Comparison of ENCODE assay signal across 8 cellular contexts in the genomic region with DNA sequence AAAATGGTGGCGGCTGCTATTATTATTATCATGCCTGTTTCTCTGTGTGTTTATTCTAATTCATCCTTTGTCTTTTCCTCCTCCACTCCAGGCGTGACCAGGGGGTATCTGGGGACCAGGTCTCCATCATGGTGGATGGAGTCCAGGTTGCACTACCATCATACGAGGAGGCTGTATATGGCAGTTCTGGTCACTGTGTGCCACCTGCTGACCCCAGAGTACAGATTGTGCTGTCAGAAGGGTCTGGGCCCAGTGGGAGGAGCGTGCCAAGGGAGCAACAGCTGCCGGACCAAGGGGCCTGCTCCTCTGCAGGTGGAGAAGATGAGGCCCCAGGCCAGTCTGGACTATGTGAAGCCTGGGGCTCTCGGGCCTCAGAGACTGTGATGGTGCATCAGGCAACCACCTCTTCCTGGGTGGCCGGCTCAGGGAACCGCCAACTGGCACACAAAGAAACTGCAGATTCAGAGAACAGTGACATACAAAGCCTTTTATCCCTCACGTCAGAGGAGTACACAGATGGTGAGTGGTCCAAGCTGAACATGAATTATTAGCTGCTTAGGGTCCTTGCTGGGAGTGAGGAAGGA. TPM values are rescaled to one million over a fixed set of nuclear protein-coding genes. Genes with fewer than 3 reads are reported as not detected.
A peak's percentile ranks its signal among the peaks of the same experiment; 100 is the strongest.
DNase-seq lines count a peak whose midpoint lies in the region; ATAC-seq and TF ChIP-seq lines count a peak whose summit lies in the region.

No MANE protein-coding gene starts in this region.

- H3K4me3 ChIP-seq in cardiac muscle cell (no peak overlapping the region), ectodermal cell (ENCODE audit: insufficient read depth, low read depth, low read length) (no peak overlapping the region), mesenchymal stem cell (ENCODE audit: insufficient read depth in 1 of 2, low read depth in 1 of 2, low read length in 2 of 2) (no peak overlapping the region)

- H3K23ac ChIP-seq in mesenchymal stem cell (ENCODE audit: low read length in 2 of 2), result no peak overlapping the region

- H2AFZ ChIP-seq in mesenchymal stem cell (ENCODE audit: low read depth, low read length), result no peak overlapping the region

- TF ChIP-seq CTCF in cardiac muscle cell (IDR thresholded peaks at IDR 0.05; ENCODE audit: low read depth, low read length), result peak; percentile 29

- H3K4ac ChIP-seq in mesenchymal stem cell (ENCODE audit: low read depth in 1 of 2, low read length in 2 of 2), result no peak overlapping the region

- DNase-seq in cardiac muscle cell (ENCODE audit: low read depth in 1 of 2, low spot score in 1 of 2) (peak in 1 of 2 donors; percentile 30), cardiac septum (ENCODE audit: low spot score) (no peak), RKO (ENCODE audit: low spot score) (peak; percentile 55), mesenchymal stem cell (no peak)
- DNase-seq in stimulated activated CD4-positive, alpha-beta T cell treated with anti-CD3 and anti-CD28 coated beads, Interleukin-4, amount 100 ng/mL, for 1 hour, result peak; percentile 51

- H3K4me1 ChIP-seq in cardiac muscle cell (ENCODE audit: low read depth) (peaks cover 29% of the 10 kb centered on the region), ectodermal cell (ENCODE audit: control insufficient read depth, insufficient read depth, low read length) (peaks cover 34% of the 10 kb centered on the region), mesenchymal stem cell (ENCODE audit: control insufficient read depth, insufficient read depth, low read depth, low read length) (peaks cover 24% of the 10 kb centered on the region)

- H4K91ac ChIP-seq in mesenchymal stem cell (ENCODE audit: low read length), result no peak overlapping the region

- no peak overlapping the region for H3K18ac ChIP-seq in mesenchymal stem cell (ENCODE audit: low read depth in 1 of 2, low read length in 2 of 2)

- H3K14ac ChIP-seq in mesenchymal stem cell (ENCODE audit: low read length in 2 of 2), result no peak overlapping the region

- 59 to 60% methylated on average over 9 of the region's 9 CpGs for WGBS in ectodermal cell, 2 experiments
- WGBS in mesenchymal stem cell, result 88% methylated on average over 8 of the region's 9 CpGs

- H2BK5ac ChIP-seq in mesenchymal stem cell (ENCODE audit: low read depth, low read length, poor library complexity, severe bottlenecking), result no peak overlapping the region

- no peak overlapping the region for H2AK5ac ChIP-seq in mesenchymal stem cell (ENCODE audit: low read length, severe bottlenecking)

- H3K27ac ChIP-seq in cardiac muscle cell (no peak overlapping the region), ectodermal cell (ENCODE audit: insufficient read depth, low read depth, low read length, poor library complexity, severe bottlenecking) (peak overlapping the region; percentile 66), mesenchymal stem cell (ENCODE audit: low read length, poor library complexity, severe bottlenecking) (no peak overlapping the region)

- no peak overlapping the region for H2BK12ac ChIP-seq in mesenchymal stem cell (ENCODE audit: low read length in 2 of 2)

- H3K27me3 ChIP-seq in cardiac muscle cell, result no peaks in the 10 kb centered on the region
- H3K27me3 ChIP-seq in ectodermal cell (ENCODE audit: control insufficient read depth, insufficient read depth, low read length, poor library complexity, severe bottlenecking), result no peaks in the 10 kb centered on the region
- no peaks in the 10 kb centered on the region for H3K27me3 ChIP-seq in mesenchymal stem cell (ENCODE audit: control insufficient read depth in 1 of 2, insufficient read depth in 1 of 2, low read length in 2 of 2)

- no peak overlapping the region for H2BK120ac ChIP-seq in mesenchymal stem cell (ENCODE audit: low read depth, low read length)

- no peak overlapping the region for H3K9ac ChIP-seq in mesenchymal stem cell (ENCODE audit: low read length)

- peaks cover 11% of the 10 kb centered on the region for H3K79me1 ChIP-seq in mesenchymal stem cell (replicated peaks; ENCODE audit: low read length, poor library complexity, severe bottlenecking)

- H3K36me3 ChIP-seq in cardiac muscle cell, result peaks cover 5% of the 10 kb centered on the region
- H3K36me3 ChIP-seq in ectodermal cell (ENCODE audit: control insufficient read depth, insufficient read depth, low read length), result no peaks in the 10 kb centered on the region
- H3K36me3 ChIP-seq in mesenchymal stem cell (ENCODE audit: control insufficient read depth in 1 of 2, insufficient read depth in 2 of 2, low read depth in 1 of 2, low read length in 2 of 2), result peaks cover 26 to 87% of the 10 kb centered on the region in 2 experiments

- no peak overlapping the region for H2BK15ac ChIP-seq in mesenchymal stem cell (ENCODE audit: low read depth, poor library complexity, severe bottlenecking)

- H4K8ac ChIP-seq in mesenchymal stem cell (ENCODE audit: low read length), result no peak overlapping the region

- intact Hi-C loops in cardiac septum (cut with DNase I), result loop anchor here (10.0 kb wide), 1 partner anchor 56 kb away; a partner anchor contains a TSS

- no peak overlapping the region for H3K4me2 ChIP-seq in mesenchymal stem cell (ENCODE audit: low read length, poor library complexity, severe bottlenecking)

- no peak for ATAC-seq in HG02759 (IDR thresholded peaks at IDR 0.05; ENCODE audit: unreplicated experiment)
- no peak for ATAC-seq in GM21423 (IDR thresholded peaks at IDR 0.05; ENCODE audit: unreplicated experiment)

- H3K9me3 ChIP-seq in cardiac muscle cell (ENCODE audit: low read depth) (no peaks in the 10 kb centered on the region), ectodermal cell (ENCODE audit: control insufficient read depth, low read length) (no peaks in the 10 kb centered on the region), mesenchymal stem cell (ENCODE audit: control insufficient read depth, low read length) (no peaks in the 10 kb centered on the region)

RNA-seq across cellular contexts. Expression of a gene that starts 58.3 kb away (rescaled TPM):
- total RNA-seq in cardiac muscle cell (434 and 687 TPM in 2 replicates), cardiac septum (206 TPM)
- polyA plus RNA-seq in cardiac muscle cell, result 566 and 573 TPM in 2 replicates
- polyA plus RNA-seq in ectodermal cell (2013, experiment 1 of 4), result 455 TPM
- 517 TPM for polyA plus RNA-seq in ectodermal cell (2013, experiment 2 of 4)
- 452 TPM for polyA plus RNA-seq in ectodermal cell (2013, experiment 3 of 4)
- polyA plus RNA-seq in ectodermal cell (2013, experiment 4 of 4), result 529 TPM
- polyA plus RNA-seq in mesenchymal stem cell (2013, experiment 1 of 2), result 191 TPM
- 183 TPM for polyA plus RNA-seq in mesenchymal stem cell (2013, experiment 2 of 2)

Comparison
In these comparisons a context has a peak if more than half of its experiments do, and no peak if none do; other contexts are left out.
1. DNase-seq: peak in RKO (single experiment) and stimulated activated CD4-positive, alpha-beta T cell treated with anti-CD3 and anti-CD28 coated beads, Interleukin-4, amount 100 ng/mL, for 1 hour (single experiment); none in cardiac septum (single experiment) and mesenchymal stem cell (single experiment).